In genomic region chr5:131794596-131794995, GRCh38 we compare ENCODE assay signal across 8 cellular contexts. TPM values are rescaled to one million over a fixed set of nuclear protein-coding genes. Genes with fewer than 3 reads are reported as not detected.
DNase-seq lines count a peak whose midpoint lies in the region; ATAC-seq and TF ChIP-seq lines count a peak whose summit lies in the region.

No MANE protein-coding gene starts in this region.

- H3K79me2 ChIP-seq in GM23338 (replicated peaks; ENCODE audit: insufficient read depth) = peaks cover 64% of the 10 kb centered on the region

- H3K4me3 Mint-ChIP-seq in CD4-positive, CD25-positive, alpha-beta regulatory T cell = peak overlapping the region; percentile 63 to 90 (median 76)
- H3K4me3 Mint-ChIP-seq in GM23338 = peak overlapping the region; percentile 17; the same call in 1 of the 3 replicates
- peak overlapping the region; percentile 78 for H3K4me3 Mint-ChIP-seq in activated CD8-positive, alpha-beta T cell treated with anti-CD3 and anti-CD28 coated beads, Interleukin-2, amount 10 ng/mL, durations not matched to agents 7 days and 5 days

- peaks cover 35 to 55% (median 45%) of the 10 kb centered on the region in 4 donors for H3K4me1 Mint-ChIP-seq in CD4-positive, CD25-positive, alpha-beta regulatory T cell
- peaks cover 17% of the 10 kb centered on the region for H3K4me1 Mint-ChIP-seq in GM23338
- H3K4me1 Mint-ChIP-seq in activated CD8-positive, alpha-beta T cell treated with anti-CD3 and anti-CD28 coated beads, Interleukin-2, amount 10 ng/mL, durations not matched to agents 7 days and 5 days (ENCODE audit: low read depth) = peaks cover 34% of the 10 kb centered on the region

- no peaks in the 10 kb centered on the region for H3K9me2 ChIP-seq in GM23338 (ENCODE audit: insufficient read depth)

- H3K27me3 Mint-ChIP-seq in CD4-positive, CD25-positive, alpha-beta regulatory T cell = no peaks in the 10 kb centered on the region
- H3K27me3 Mint-ChIP-seq in GM23338 (ENCODE audit: insufficient read depth, low read depth, poor library complexity) = peaks cover 8% of the 10 kb centered on the region
- no peaks in the 10 kb centered on the region for H3K27me3 Mint-ChIP-seq in activated CD8-positive, alpha-beta T cell treated with anti-CD3 and anti-CD28 coated beads, Interleukin-2, amount 10 ng/mL, durations not matched to agents 7 days and 5 days (ENCODE audit: low read depth)

- H3K4me2 ChIP-seq in GM23338 = no peak overlapping the region

- H3K27me3 ChIP-seq in CD4-positive, CD25-positive, alpha-beta regulatory T cell (ENCODE audit: control insufficient read depth, insufficient read depth, low read length) = no peaks in the 10 kb centered on the region
- H3K27me3 ChIP-seq in GM23338 (ENCODE audit: insufficient read depth) = peaks cover 13% of the 10 kb centered on the region
- no peaks in the 10 kb centered on the region for H3K27me3 ChIP-seq in muscle layer of duodenum (ENCODE audit: low read depth, low read length)
- H3K27me3 ChIP-seq in transverse colon = no peaks in the 10 kb centered on the region

- peaks cover 4% of the 10 kb centered on the region for H3K36me3 Mint-ChIP-seq in CD4-positive, CD25-positive, alpha-beta regulatory T cell
- H3K36me3 Mint-ChIP-seq in GM23338 (ENCODE audit: low read depth) = no peaks in the 10 kb centered on the region; the same call in 2 of the 3 replicates
- H3K36me3 Mint-ChIP-seq in activated CD8-positive, alpha-beta T cell treated with anti-CD3 and anti-CD28 coated beads, Interleukin-2, amount 10 ng/mL, durations not matched to agents 7 days and 5 days (ENCODE audit: low read depth) = peaks cover 34% of the 10 kb centered on the region

- H2AFZ ChIP-seq in GM23338 = no peak overlapping the region

- TF ChIP-seq CTCF in GM23338 (conservative IDR thresholded peaks at IDR 0.05; ENCODE audit: low read depth in 2 of 2) (no peak), transverse colon (IDR thresholded peaks at IDR 0.05) (no peak)

- H3K27ac ChIP-seq in CD4-positive, CD25-positive, alpha-beta regulatory T cell (ENCODE audit: insufficient read depth, low read length, poor library complexity, severe bottlenecking) = no peak overlapping the region
- H3K27ac ChIP-seq in GM23338 (ENCODE audit: low read depth) = no peak overlapping the region
- H3K27ac ChIP-seq in muscle layer of duodenum (ENCODE audit: low read length) = no peak overlapping the region
- peak overlapping the region in 2 of 4 donors; percentile 98 to 99 for H3K27ac ChIP-seq in transverse colon

- CTCF ChIA-PET in activated CD8-positive, alpha-beta T cell treated with anti-CD3 and anti-CD28 coated beads, Interleukin-2, amount 10 ng/mL, durations not matched to agents 7 days and 5 days (lab: Charles Lee) = interaction anchor here (0.5 to 0.7 kb wide), 2 partner anchors 178 to 205 kb away, joined by 3 to 4 read pairs; no protein-coding TSS in a partner anchor

- peak overlapping the region; percentile 96 for H3K4me3 ChIP-seq in CD4-positive, CD25-positive, alpha-beta regulatory T cell (ENCODE audit: low read depth, low read length)
- no peak overlapping the region for H3K4me3 ChIP-seq in GM23338
- peak overlapping the region; percentile 92 to 98 for H3K4me3 ChIP-seq in muscle layer of duodenum (ENCODE audit: low read depth in 1 of 2, low read length in 2 of 2)
- H3K4me3 ChIP-seq in transverse colon = peak overlapping the region in 1 of 4 donors; percentile 89

- no peaks in the 10 kb centered on the region for H3K9me3 ChIP-seq in CD4-positive, CD25-positive, alpha-beta regulatory T cell (ENCODE audit: control insufficient read depth in 2 of 2, low read length in 2 of 2)
- no peaks in the 10 kb centered on the region for H3K9me3 ChIP-seq in muscle layer of duodenum (ENCODE audit: control insufficient read depth in 1 of 2, low read length in 2 of 2)
- no peaks in the 10 kb centered on the region for H3K9me3 ChIP-seq in transverse colon

- POLR2A ChIA-PET in activated CD8-positive, alpha-beta T cell treated with anti-CD3 and anti-CD28 coated beads, Interleukin-2, amount 10 ng/mL, durations not matched to agents 7 days and 5 days (lab: Charles Lee) = no interaction called here

- in situ Hi-C loops in transverse colon (cut with MboI; ENCODE audit: low pct_ligation_motif_present in 1 of 4, low pct_unique_long_range_greater_than_20kb in 1 of 4, low sequenced_read_pairs in 3 of 4) = loop anchor here in 2 of 4 donors (10.0 kb wide), 1 partner anchor 160 kb away; the partner anchor contains the start of gene RAPGEF6 (in 2 of the 2)

- no peak for ATAC-seq in CD4-positive, CD25-positive, alpha-beta regulatory T cell (ENCODE audit: low read depth in 2 of 2)
- ATAC-seq in GM23338 = no peak
- ATAC-seq in activated CD8-positive, alpha-beta T cell treated with anti-CD3 and anti-CD28 coated beads, Interleukin-2, amount 10 ng/mL, durations not matched to agents 7 days and 5 days = no peak
- no peak for ATAC-seq in GM18519 (IDR thresholded peaks at IDR 0.05; ENCODE audit: low FRiP score, unreplicated experiment)

- H4K20me1 ChIP-seq in GM23338 (replicated peaks; ENCODE audit: insufficient read depth) = peaks cover 17% of the 10 kb centered on the region

- no peaks in the 10 kb centered on the region for H3K36me3 ChIP-seq in CD4-positive, CD25-positive, alpha-beta regulatory T cell (ENCODE audit: control insufficient read depth, insufficient read depth, low read length)
- H3K36me3 ChIP-seq in GM23338 (ENCODE audit: insufficient read depth) (no peaks in the 10 kb centered on the region), muscle layer of duodenum (ENCODE audit: control insufficient read depth in 1 of 2, insufficient read depth in 2 of 2, low read length in 2 of 2) (peaks cover 0 to 8% of the 10 kb centered on the region in 2 donors), transverse colon (no peaks in the 10 kb centered on the region)

- TF ChIP-seq POLR2A in transverse colon (IDR thresholded peaks at IDR 0.05) = no peak

- no peak for TF ChIP-seq EP300 in transverse colon (IDR thresholded peaks at IDR 0.05; ENCODE audit: low read depth)

- peaks cover 27% of the 10 kb centered on the region for H3K4me1 ChIP-seq in CD4-positive, CD25-positive, alpha-beta regulatory T cell (ENCODE audit: control insufficient read depth, insufficient read depth, low read length, poor library complexity, severe bottlenecking)
- H3K4me1 ChIP-seq in GM23338 (ENCODE audit: insufficient read depth) (peaks cover 4% of the 10 kb centered on the region; the same call in 1 of the 2 replicates), muscle layer of duodenum (ENCODE audit: control insufficient read depth in 1 of 2, insufficient read depth in 2 of 2, low read length in 2 of 2) (peaks cover 4 to 40% of the 10 kb centered on the region in 2 donors), transverse colon (peaks cover 19 to 51% (median 21%) of the 10 kb centered on the region in 4 donors)

- H3K9me3 Mint-ChIP-seq in CD4-positive, CD25-positive, alpha-beta regulatory T cell = no peaks in the 10 kb centered on the region
- H3K9me3 Mint-ChIP-seq in GM23338 = no peaks in the 10 kb centered on the region
- no peaks in the 10 kb centered on the region for H3K9me3 Mint-ChIP-seq in activated CD8-positive, alpha-beta T cell treated with anti-CD3 and anti-CD28 coated beads, Interleukin-2, amount 10 ng/mL, durations not matched to agents 7 days and 5 days (ENCODE audit: insufficient read depth)

- no peaks in the 10 kb centered on the region for H3F3A ChIP-seq in GM23338 (replicated peaks; ENCODE audit: low read depth)

- WGBS in transverse colon (ENCODE audit: low coverage in 1 of 2), 2 donors = 64 to 73% methylated on average over 4 of the region's 4 CpGs

- no peak for DNase-seq in CD4-positive, CD25-positive, alpha-beta regulatory T cell
- no peak for DNase-seq in GM23338 (ENCODE audit: low spot score)
- no peak for DNase-seq in activated CD8-positive, alpha-beta T cell treated with anti-CD3 and anti-CD28 coated beads, Interleukin-2, amount 10 ng/mL, durations not matched to agents 7 days and 5 days
- no peak for DNase-seq in NCI-H748 (lab: John Stamatoyannopoulos, UW; ENCODE audit: unreplicated experiment)
- no peak for DNase-seq in NCI-H2081 (lab: John Stamatoyannopoulos, UW)
- DNase-seq in transverse colon = no peak

- H3K27ac Mint-ChIP-seq in CD4-positive, CD25-positive, alpha-beta regulatory T cell = no peak overlapping the region
- H3K27ac Mint-ChIP-seq in GM23338 = no peak overlapping the region
- H3K27ac Mint-ChIP-seq in activated CD8-positive, alpha-beta T cell treated with anti-CD3 and anti-CD28 coated beads, Interleukin-2, amount 10 ng/mL, durations not matched to agents 7 days and 5 days = no peak overlapping the region

- intact Hi-C loops in transverse colon (cut with DNase I; ENCODE audit: low total_unique reads) = no loop called here

TF ChIP-seq in GM23338, 12 proteins besides CTCF, POLR2A, EP300 and RAD21 (continues in another document):
- no peak for TF ChIP-seq ZNF114 (CRISPR knock-in tag; IDR thresholded peaks at IDR 0.05)
- TF ChIP-seq EZH2 (IDR thresholded peaks at IDR 0.05; ENCODE audit: low read depth, unreplicated experiment) = no peak
- TF ChIP-seq ZNF331 (CRISPR knock-in tag; IDR thresholded peaks at IDR 0.05; ENCODE audit: low read depth) = no peak
- TF ChIP-seq JUNB (IDR thresholded peaks at IDR 0.05; ENCODE audit: unreplicated experiment) = no peak
- no peak for TF ChIP-seq CREB1 (CRISPR knock-in tag; IDR thresholded peaks at IDR 0.05; ENCODE audit: low read depth)

RNA-seq across cellular contexts. Expression of gene FNIP1, which starts 2.2 kb away (rescaled TPM):
- 33.2 TPM for total RNA-seq in CD4-positive, CD25-positive, alpha-beta regulatory T cell
- 10 to 100 TPM in 3 of 4 donors, 1 to 10 TPM in 1; 10.0 to 17.0 (median 12.1) TPM for polyA plus RNA-seq in CD4-positive, CD25-positive, alpha-beta regulatory T cell
- total RNA-seq in GM23338 (2014; rRNA removed; shearing (Covaris generic)) = 20.7 and 27.9 TPM in 2 replicates
- 7.7 and 8.2 TPM in 2 replicates for polyA plus RNA-seq in GM23338 (2016; fragmentation: Nextera tagmentation; extraction: Ambion mirVana)
- total RNA-seq in activated CD8-positive, alpha-beta T cell treated with anti-CD3 and anti-CD28 coated beads, Interleukin-2, amount 10 ng/mL, durations not matched to agents 7 days and 5 days = 10 to 100 TPM; 25.5 to 26.7 TPM
- 10 to 100 TPM; 24.3 to 54.9 (median 40.8) TPM for total RNA-seq in transverse colon

Comparison
In these comparisons a context has a peak if more than half of its experiments do, and no peak if none do; other contexts are left out.
1. H3K4me3 Mint-ChIP-seq: peak in every context shown above with its lines; median percentile 78 in activated CD8-positive, alpha-beta T cell treated with anti-CD3 and anti-CD28 coated beads, Interleukin-2, amount 10 ng/mL, durations not matched to agents 7 days and 5 days; 76 in CD4-positive, CD25-positive, alpha-beta regulatory T cell; 17 in GM23338.